Comparison of ENCODE assay signal across 7 cellular contexts in genomic region chr5:139942243-139942642, GRCh38.
"Had no signal": no experiment of that assay in that cellular context is flagged by ENCODE, and none has a peak within 500 bp of the region (broad histone marks: within the 10 kb centered on the region; RNA-seq: fewer than 3 reads in every experiment).

No MANE protein-coding gene starts in this region.

- FAIRE-seq: G401.6, GM12878, GM12891, GM18507, GM19239 had no signal

- H3K4me3 ChIP-seq: GM12878 had no signal

- DNase-seq: GDM1, GF-D8 had no signal

- ATAC-seq: GM12878 had no signal
